ENCODE assay signal across 1 cellular context in the genomic region with DNA sequence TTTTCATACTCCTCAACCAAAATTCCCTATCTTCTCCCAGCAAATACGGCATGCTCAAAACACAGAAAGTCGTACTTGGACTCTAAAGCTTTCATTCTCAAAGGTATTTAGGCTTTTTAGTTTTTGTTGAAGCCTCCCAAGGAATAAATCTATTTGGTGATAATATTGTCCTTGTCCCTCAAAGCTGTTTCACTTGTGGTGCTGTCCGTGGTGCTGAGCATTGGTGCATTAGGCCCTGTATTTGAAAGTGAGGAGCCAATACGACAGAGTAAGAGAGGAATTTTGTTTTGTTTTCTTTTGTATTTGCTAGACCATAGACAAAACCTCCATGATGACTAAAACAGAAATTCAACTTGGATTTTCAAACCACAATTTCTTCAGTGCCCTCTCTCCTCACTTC.
A peak's percentile ranks its signal among the peaks of the same experiment; 100 is the strongest.
TF ChIP-seq lines count a peak whose summit lies in the region.

No MANE protein-coding gene starts in this region.

TF ChIP-seq in HepG2, 621 proteins besides CTCF, POLR2A, EP300 and RAD21 (continued from another document and continues in another):
- TF ChIP-seq, protein P1, sequence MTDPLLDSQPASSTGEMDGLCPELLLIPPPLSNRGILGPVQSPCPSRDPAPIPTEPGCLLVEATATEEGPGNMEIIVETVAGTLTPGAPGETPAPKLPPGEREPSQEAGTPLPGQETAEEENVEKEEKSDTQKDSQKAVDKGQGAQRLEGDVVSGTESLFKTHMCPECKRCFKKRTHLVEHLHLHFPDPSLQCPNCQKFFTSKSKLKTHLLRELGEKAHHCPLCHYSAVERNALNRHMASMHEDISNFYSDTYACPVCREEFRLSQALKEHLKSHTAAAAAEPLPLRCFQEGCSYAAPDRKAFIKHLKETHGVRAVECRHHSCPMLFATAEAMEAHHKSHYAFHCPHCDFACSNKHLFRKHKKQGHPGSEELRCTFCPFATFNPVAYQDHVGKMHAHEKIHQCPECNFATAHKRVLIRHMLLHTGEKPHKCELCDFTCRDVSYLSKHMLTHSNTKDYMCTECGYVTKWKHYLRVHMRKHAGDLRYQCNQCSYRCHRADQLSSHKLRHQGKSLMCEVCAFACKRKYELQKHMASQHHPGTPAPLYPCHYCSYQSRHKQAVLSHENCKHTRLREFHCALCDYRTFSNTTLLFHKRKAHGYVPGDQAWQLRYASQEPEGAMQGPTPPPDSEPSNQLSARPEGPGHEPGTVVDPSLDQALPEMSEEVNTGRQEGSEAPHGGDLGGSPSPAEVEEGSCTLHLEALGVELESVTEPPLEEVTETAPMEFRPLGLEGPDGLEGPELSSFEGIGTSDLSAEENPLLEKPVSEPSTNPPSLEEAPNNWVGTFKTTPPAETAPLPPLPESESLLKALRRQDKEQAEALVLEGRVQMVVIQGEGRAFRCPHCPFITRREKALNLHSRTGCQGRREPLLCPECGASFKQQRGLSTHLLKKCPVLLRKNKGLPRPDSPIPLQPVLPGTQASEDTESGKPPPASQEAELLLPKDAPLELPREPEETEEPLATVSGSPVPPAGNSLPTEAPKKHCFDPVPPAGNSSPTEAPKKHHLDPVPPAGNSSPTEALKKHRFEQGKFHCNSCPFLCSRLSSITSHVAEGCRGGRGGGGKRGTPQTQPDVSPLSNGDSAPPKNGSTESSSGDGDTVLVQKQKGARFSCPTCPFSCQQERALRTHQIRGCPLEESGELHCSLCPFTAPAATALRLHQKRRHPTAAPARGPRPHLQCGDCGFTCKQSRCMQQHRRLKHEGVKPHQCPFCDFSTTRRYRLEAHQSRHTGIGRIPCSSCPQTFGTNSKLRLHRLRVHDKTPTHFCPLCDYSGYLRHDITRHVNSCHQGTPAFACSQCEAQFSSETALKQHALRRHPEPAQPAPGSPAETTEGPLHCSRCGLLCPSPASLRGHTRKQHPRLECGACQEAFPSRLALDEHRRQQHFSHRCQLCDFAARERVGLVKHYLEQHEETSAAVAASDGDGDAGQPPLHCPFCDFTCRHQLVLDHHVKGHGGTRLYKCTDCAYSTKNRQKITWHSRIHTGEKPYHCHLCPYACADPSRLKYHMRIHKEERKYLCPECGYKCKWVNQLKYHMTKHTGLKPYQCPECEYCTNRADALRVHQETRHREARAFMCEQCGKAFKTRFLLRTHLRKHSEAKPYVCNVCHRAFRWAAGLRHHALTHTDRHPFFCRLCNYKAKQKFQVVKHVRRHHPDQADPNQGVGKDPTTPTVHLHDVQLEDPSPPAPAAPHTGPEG (CRISPR knock-in tag; IDR thresholded peaks at IDR 0.05), result no peak
- TF ChIP-seq ZSCAN25 (CRISPR knock-in tag; IDR thresholded peaks at IDR 0.05), result no peak
- no peak for TF ChIP-seq ZNF747 (CRISPR knock-in tag; IDR thresholded peaks at IDR 0.05; ENCODE audit: borderline replicate concordance)
- TF ChIP-seq ZFP36L1 (CRISPR knock-in tag; IDR thresholded peaks at IDR 0.05), result no peak
- TF ChIP-seq, protein P2, sequence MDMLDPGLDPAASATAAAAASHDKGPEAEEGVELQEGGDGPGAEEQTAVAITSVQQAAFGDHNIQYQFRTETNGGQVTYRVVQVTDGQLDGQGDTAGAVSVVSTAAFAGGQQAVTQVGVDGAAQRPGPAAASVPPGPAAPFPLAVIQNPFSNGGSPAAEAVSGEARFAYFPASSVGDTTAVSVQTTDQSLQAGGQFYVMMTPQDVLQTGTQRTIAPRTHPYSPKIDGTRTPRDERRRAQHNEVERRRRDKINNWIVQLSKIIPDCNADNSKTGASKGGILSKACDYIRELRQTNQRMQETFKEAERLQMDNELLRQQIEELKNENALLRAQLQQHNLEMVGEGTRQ (IDR thresholded peaks at IDR 0.05; ENCODE audit: low read depth, low read length), result no peak
- TF ChIP-seq, protein P2 (CRISPR knock-in tag; IDR thresholded peaks at IDR 0.05; ENCODE audit: borderline replicate concordance), result no peak
- no peak for TF ChIP-seq YEATS2 (CRISPR knock-in tag; IDR thresholded peaks at IDR 0.05; ENCODE audit: borderline replicate concordance)
- TF ChIP-seq, protein P3, sequence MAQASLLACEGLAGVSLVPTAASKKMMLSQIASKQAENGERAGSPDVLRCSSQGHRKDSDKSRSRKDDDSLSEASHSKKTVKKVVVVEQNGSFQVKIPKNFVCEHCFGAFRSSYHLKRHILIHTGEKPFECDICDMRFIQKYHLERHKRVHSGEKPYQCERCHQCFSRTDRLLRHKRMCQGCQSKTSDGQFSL (CRISPR knock-in tag; IDR thresholded peaks at IDR 0.05), result no peak
- no peak for TF ChIP-seq POLR2G (IDR thresholded peaks at IDR 0.05; ENCODE audit: low read depth, low read length)
- no peak for TF ChIP-seq ZNF367 (CRISPR knock-in tag; IDR thresholded peaks at IDR 0.05; ENCODE audit: borderline replicate concordance)
- no peak for TF ChIP-seq ZFP82 (CRISPR knock-in tag; IDR thresholded peaks at IDR 0.05; ENCODE audit: borderline replicate concordance)
- TF ChIP-seq NFE2L1 (CRISPR knock-in tag; IDR thresholded peaks at IDR 0.05; ENCODE audit: borderline replicate concordance), result no peak
- TF ChIP-seq ZBTB21 (CRISPR knock-in tag; IDR thresholded peaks at IDR 0.05), result peak; percentile 24; the same call in 1 of the 2 replicates
- TF ChIP-seq, protein P4, sequence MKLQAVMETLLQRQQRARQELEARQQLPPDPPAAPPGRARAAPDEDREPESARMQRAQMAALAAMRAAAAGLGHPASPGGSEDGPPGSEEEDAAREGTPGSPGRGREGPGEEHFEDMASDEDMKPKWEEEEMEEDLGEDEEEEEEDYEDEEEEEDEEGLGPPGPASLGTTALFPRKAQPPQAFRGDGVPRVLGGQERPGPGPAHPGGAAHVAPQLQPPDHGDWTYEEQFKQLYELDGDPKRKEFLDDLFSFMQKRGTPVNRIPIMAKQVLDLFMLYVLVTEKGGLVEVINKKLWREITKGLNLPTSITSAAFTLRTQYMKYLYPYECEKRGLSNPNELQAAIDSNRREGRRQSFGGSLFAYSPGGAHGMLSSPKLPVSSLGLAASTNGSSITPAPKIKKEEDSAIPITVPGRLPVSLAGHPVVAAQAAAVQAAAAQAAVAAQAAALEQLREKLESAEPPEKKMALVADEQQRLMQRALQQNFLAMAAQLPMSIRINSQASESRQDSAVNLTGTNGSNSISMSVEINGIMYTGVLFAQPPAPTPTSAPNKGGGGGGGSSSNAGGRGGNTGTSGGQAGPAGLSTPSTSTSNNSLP (IDR thresholded peaks at IDR 0.05; ENCODE audit: low read depth, low read length), result no peak
- TF ChIP-seq GATAD1 (CRISPR knock-in tag; IDR thresholded peaks at IDR 0.05), result peak; percentile 47; the same call in 1 of the 2 replicates
- TF ChIP-seq, protein P5, sequence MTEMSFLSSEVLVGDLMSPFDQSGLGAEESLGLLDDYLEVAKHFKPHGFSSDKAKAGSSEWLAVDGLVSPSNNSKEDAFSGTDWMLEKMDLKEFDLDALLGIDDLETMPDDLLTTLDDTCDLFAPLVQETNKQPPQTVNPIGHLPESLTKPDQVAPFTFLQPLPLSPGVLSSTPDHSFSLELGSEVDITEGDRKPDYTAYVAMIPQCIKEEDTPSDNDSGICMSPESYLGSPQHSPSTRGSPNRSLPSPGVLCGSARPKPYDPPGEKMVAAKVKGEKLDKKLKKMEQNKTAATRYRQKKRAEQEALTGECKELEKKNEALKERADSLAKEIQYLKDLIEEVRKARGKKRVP (CRISPR knock-in tag; IDR thresholded peaks at IDR 0.05), result 0 out of 4 replicates have a peak, but pooled peaks of 1 of the 2 experiments have one; percentile 17
- TF ChIP-seq GATAD2A (CRISPR knock-in tag; IDR thresholded peaks at IDR 0.05), result no peak
- TF ChIP-seq, protein P6, sequence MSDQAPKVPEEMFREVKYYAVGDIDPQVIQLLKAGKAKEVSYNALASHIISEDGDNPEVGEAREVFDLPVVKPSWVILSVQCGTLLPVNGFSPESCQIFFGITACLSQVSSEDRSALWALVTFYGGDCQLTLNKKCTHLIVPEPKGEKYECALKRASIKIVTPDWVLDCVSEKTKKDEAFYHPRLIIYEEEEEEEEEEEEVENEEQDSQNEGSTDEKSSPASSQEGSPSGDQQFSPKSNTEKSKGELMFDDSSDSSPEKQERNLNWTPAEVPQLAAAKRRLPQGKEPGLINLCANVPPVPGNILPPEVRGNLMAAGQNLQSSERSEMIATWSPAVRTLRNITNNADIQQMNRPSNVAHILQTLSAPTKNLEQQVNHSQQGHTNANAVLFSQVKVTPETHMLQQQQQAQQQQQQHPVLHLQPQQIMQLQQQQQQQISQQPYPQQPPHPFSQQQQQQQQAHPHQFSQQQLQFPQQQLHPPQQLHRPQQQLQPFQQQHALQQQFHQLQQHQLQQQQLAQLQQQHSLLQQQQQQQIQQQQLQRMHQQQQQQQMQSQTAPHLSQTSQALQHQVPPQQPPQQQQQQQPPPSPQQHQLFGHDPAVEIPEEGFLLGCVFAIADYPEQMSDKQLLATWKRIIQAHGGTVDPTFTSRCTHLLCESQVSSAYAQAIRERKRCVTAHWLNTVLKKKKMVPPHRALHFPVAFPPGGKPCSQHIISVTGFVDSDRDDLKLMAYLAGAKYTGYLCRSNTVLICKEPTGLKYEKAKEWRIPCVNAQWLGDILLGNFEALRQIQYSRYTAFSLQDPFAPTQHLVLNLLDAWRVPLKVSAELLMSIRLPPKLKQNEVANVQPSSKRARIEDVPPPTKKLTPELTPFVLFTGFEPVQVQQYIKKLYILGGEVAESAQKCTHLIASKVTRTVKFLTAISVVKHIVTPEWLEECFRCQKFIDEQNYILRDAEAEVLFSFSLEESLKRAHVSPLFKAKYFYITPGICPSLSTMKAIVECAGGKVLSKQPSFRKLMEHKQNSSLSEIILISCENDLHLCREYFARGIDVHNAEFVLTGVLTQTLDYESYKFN (CRISPR knock-in tag; conservative IDR thresholded peaks at IDR 0.05), result no peak
- no peak for TF ChIP-seq ZBTB38 (CRISPR knock-in tag; IDR thresholded peaks at IDR 0.05)
- TF ChIP-seq RARA (CRISPR knock-in tag; IDR thresholded peaks at IDR 0.05), result peak; percentile 35; the same call in 1 of the 2 replicates
- TF ChIP-seq, protein P7, sequence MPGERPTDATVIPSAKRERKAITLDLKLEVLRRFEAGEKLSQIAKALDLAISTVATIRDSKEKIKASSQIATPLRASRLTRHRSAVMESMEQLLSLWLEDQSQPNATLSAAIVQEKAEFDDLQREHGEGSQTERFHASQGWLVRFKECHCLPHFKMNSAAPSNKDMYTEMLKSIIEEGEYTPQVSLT (CRISPR knock-in tag; IDR thresholded peaks at IDR 0.05; ENCODE audit: borderline replicate concordance, low read depth), result no peak
- TF ChIP-seq, protein P8, sequence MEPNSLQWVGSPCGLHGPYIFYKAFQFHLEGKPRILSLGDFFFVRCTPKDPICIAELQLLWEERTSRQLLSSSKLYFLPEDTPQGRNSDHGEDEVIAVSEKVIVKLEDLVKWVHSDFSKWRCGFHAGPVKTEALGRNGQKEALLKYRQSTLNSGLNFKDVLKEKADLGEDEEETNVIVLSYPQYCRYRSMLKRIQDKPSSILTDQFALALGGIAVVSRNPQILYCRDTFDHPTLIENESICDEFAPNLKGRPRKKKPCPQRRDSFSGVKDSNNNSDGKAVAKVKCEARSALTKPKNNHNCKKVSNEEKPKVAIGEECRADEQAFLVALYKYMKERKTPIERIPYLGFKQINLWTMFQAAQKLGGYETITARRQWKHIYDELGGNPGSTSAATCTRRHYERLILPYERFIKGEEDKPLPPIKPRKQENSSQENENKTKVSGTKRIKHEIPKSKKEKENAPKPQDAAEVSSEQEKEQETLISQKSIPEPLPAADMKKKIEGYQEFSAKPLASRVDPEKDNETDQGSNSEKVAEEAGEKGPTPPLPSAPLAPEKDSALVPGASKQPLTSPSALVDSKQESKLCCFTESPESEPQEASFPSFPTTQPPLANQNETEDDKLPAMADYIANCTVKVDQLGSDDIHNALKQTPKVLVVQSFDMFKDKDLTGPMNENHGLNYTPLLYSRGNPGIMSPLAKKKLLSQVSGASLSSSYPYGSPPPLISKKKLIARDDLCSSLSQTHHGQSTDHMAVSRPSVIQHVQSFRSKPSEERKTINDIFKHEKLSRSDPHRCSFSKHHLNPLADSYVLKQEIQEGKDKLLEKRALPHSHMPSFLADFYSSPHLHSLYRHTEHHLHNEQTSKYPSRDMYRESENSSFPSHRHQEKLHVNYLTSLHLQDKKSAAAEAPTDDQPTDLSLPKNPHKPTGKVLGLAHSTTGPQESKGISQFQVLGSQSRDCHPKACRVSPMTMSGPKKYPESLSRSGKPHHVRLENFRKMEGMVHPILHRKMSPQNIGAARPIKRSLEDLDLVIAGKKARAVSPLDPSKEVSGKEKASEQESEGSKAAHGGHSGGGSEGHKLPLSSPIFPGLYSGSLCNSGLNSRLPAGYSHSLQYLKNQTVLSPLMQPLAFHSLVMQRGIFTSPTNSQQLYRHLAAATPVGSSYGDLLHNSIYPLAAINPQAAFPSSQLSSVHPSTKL (CRISPR knock-in tag; IDR thresholded peaks at IDR 0.05), result peak; percentile 10; the same call in 1 of the 2 replicates
- TF ChIP-seq, protein P9, sequence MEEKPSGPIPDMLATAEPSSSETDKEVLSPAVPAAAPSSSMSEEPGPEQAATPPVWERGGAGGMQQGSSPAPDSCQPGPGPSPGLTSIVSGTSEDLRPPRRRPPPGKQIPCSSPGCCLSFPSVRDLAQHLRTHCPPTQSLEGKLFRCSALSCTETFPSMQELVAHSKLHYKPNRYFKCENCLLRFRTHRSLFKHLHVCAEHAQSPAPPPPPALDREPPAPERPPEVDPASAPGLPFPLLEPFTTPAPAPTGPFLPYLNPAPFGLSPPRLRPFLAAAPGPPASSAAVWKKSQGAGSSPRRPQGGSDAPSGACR (CRISPR knock-in tag; IDR thresholded peaks at IDR 0.05), result no peak
- TF ChIP-seq FOXA3 (CRISPR knock-in tag; IDR thresholded peaks at IDR 0.05), result 0 out of 2 replicates have a peak, but pooled peaks have one; percentile 20
- no peak for TF ChIP-seq TRIM24 (CRISPR knock-in tag; IDR thresholded peaks at IDR 0.05)
- TF ChIP-seq RXRA (CRISPR knock-in tag; IDR thresholded peaks at IDR 0.05), result no peak
- TF ChIP-seq PAWR (CRISPR knock-in tag; IDR thresholded peaks at IDR 0.05; ENCODE audit: borderline replicate concordance), result no peak
